8 cellular contexts compared by ENCODE assay signal in the genomic region with DNA sequence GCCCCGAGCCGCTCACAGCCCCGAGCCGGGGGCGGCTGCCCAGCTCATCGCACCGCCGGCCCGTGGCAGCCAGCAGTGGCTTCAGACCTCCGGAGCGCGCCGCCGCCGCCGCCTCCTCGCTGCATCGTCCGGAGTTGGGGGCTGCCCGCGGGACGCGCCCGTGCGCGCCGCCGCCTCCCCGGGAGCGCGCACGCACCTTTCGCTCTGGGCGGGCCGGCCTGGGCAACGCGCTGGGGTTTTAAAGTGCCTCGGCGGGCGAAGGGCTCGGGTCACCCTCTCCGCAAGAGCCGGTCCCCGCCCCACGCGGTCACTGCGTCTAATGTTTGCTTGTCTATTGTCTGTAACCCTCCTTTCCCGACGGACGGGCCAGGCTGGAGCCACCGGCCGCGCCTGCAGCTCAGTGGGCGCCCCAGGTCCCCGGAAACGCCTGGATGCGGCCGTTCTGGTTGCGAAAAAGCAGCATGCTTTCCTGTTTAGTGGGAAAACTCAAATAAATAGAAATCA. TPM values are rescaled to one million over a fixed set of nuclear protein-coding genes. Genes with fewer than 3 reads are reported as not detected.
DNase-seq lines count a peak whose midpoint lies in the region; ATAC-seq and TF ChIP-seq lines count a peak whose summit lies in the region.

A gene (minus strand): TSS at position 143 of the 504 bp plus-strand sequence. CDS start 205 bp downstream, outside the sequence.

- H3K36me3 Mint-ChIP-seq in naive thymus-derived CD8-positive, alpha-beta T cell: peaks cover 2 to 7% (median 3%) of the 10 kb centered on the region in 3 donors

- no peaks in the 10 kb centered on the region for H3K27me3 Mint-ChIP-seq in naive thymus-derived CD8-positive, alpha-beta T cell

- peak; percentile 86 for ATAC-seq in GM21723 (IDR thresholded peaks at IDR 0.05; ENCODE audit: unreplicated experiment)
- peak; percentile 75 to 77 for ATAC-seq in naive thymus-derived CD8-positive, alpha-beta T cell

- H3K36me3 ChIP-seq in Peyer's patch (no peaks in the 10 kb centered on the region), fibroblast of lung (ENCODE audit: control insufficient read depth, insufficient read depth, low read length) (no peaks in the 10 kb centered on the region)

- peak within 1 kb of the TSS; percentile 91 to 98 (median 94) for H3K4me3 Mint-ChIP-seq in naive thymus-derived CD8-positive, alpha-beta T cell

- H3K4me3 ChIP-seq in Peyer's patch (peak within 1 kb of the TSS; percentile 77 to 97 (median 88)), fibroblast of lung (replicated peaks in 1 of 4; ENCODE audit: control extremely low read depth in 1 of 4, insufficient read depth in 1 of 4, low read depth in 3 of 4, low read length in 4 of 4) (peak within 1 kb of the TSS; percentile 76 to 90 (median 82))

- no peaks in the 10 kb centered on the region for H3K9me3 ChIP-seq in Peyer's patch
- H3K9me3 ChIP-seq in fibroblast of lung (ENCODE audit: control insufficient read depth, insufficient read depth, low read depth, low read length): no peaks in the 10 kb centered on the region

- H3K9ac ChIP-seq in fibroblast of lung (ENCODE audit: insufficient read depth, low read length): peak within 1 kb of the TSS; percentile 79

- H3K27me3 ChIP-seq in Peyer's patch (no peaks in the 10 kb centered on the region), fibroblast of lung (ENCODE audit: control insufficient read depth, insufficient read depth, low read length) (no peaks in the 10 kb centered on the region)

- peak; percentile 47 to 59 for TF ChIP-seq POLR2A in Peyer's patch (IDR thresholded peaks at IDR 0.05)

- peaks cover 46% of the 10 kb centered on the region for H3K79me2 ChIP-seq in fibroblast of lung (ENCODE audit: control insufficient read depth, insufficient read depth, low read length)

- H3K4me1 Mint-ChIP-seq in naive thymus-derived CD8-positive, alpha-beta T cell: peaks cover 28 to 61% (median 53%) of the 10 kb centered on the region in 4 donors

- peak within 1 kb of the TSS; percentile 92 to 97 (median 94) for H3K27ac Mint-ChIP-seq in naive thymus-derived CD8-positive, alpha-beta T cell

- H2AFZ ChIP-seq in fibroblast of lung (ENCODE audit: low read length): peak within 1 kb of the TSS; percentile 89

- H3K4me1 ChIP-seq in Peyer's patch (peaks cover 0 to 19% (median 0%) of the 10 kb centered on the region in 4 donors), fibroblast of lung (ENCODE audit: control insufficient read depth, extremely low read depth, insufficient read depth, low read length) (peaks cover 2% of the 10 kb centered on the region)

- no peaks in the 10 kb centered on the region for H4K20me1 ChIP-seq in fibroblast of lung (ENCODE audit: control insufficient read depth, extremely low read depth, insufficient read depth, low read length)

- peaks cover 0 to 7% (median 0%) of the 10 kb centered on the region in 9 donors for H3K9me3 Mint-ChIP-seq in naive thymus-derived CD8-positive, alpha-beta T cell

- H3K4me2 ChIP-seq in fibroblast of lung (ENCODE audit: extremely low read depth, insufficient read depth, low read length): peak within 1 kb of the TSS; percentile 86

- POLR2A ChIA-PET in naive thymus-derived CD8-positive, alpha-beta T cell (lab: Charles Lee): interaction anchor here (0.8 to 2.9 kb wide), 6 partner anchors 10 to 236 kb away, joined by 3 to 15 read pairs (median 4); a partner anchor contains a TSS

- TF ChIP-seq CTCF in Peyer's patch (IDR thresholded peaks at IDR 0.05): no peak
- TF ChIP-seq CTCF in fibroblast of lung (conservative IDR thresholded peaks at IDR 0.05 in 1 of 2, IDR thresholded peaks at IDR 0.05 in 1 of 2; ENCODE audit: low read depth in 1 of 2, low read length in 2 of 2): no peak

- H3K27ac ChIP-seq in Peyer's patch (peak within 1 kb of the TSS; percentile 86 to 95 (median 90)), fibroblast of lung (ENCODE audit: insufficient read depth, low read length) (peak within 1 kb of the TSS; percentile 71)

- DNase-seq in DMS53 treated with DMSO at 0.1 percent for 48 hours (lab: John Stamatoyannopoulos, UW; ENCODE audit: unreplicated experiment) (peak; percentile 56), KG1 (lab: John Stamatoyannopoulos, UW) (peak; percentile 61), Peyer's patch (peak; percentile 65 to 90 (median 88)), fibroblast of lung (ENCODE audit: low read depth in 2 of 2) (peak; percentile 66 to 75)
- peak; percentile 54 to 71 for DNase-seq in activated T-helper 1 cell treated with anti-CD3 and anti-CD28 coated beads, Interleukin-2, amount 50 U/mL, for 16 hours (ENCODE audit: low read depth in 1 of 2, low spot score in 1 of 2)
- DNase-seq in naive thymus-derived CD8-positive, alpha-beta T cell: peak; percentile 62 to 84 (median 76)
- peak; percentile 53 to 80 (median 58) for DNase-seq in stimulated activated naive CD4-positive, alpha-beta T cell (lab: John Stamatoyannopoulos, UW)

RNA-seq across cellular contexts. Expression of the gene that starts here (rescaled TPM):
- total RNA-seq in Peyer's patch (10 to 100 TPM; 24.3 to 71.4 (median 38.2) TPM), fibroblast of lung (102 and 112 TPM in 2 replicates)
- polyA plus RNA-seq in fibroblast of lung: 40.5 and 60.6 TPM in 2 replicates
- polyA plus RNA-seq in fibroblast of lung (2012): 37.6 and 49.6 TPM in 2 replicates
- 31.1 and 42.1 TPM in 2 replicates for polyA minus RNA-seq in fibroblast of lung (ENCODE audit: low replicate concordance)
- 10 to 100 TPM; 57.2 to 59.2 TPM for total RNA-seq in naive thymus-derived CD8-positive, alpha-beta T cell
- 10 to 100 TPM in 1 of 3 donors, 1 to 10 TPM in 2; 6.3 to 15.6 (median 9.6) TPM for polyA plus RNA-seq in naive thymus-derived CD8-positive, alpha-beta T cell

Comparison
In these comparisons a context has a peak if more than half of its experiments do, and no peak if none do; other contexts are left out.
1. Peak in every context shown above with its lines: DNase-seq, ATAC-seq, H3K4me3 ChIP-seq and H3K27ac ChIP-seq.